In genomic region chr1:208709981-208710380, GRCh38 we compare ENCODE assay signal across 33 cellular contexts.
"Had no signal": no experiment of that assay in that cellular context is flagged by ENCODE, and none has a peak within 500 bp of the region (broad histone marks: within the 10 kb centered on the region; RNA-seq: fewer than 3 reads in every experiment).

No MANE protein-coding gene starts in this region.

- H3K36me3 ChIP-seq: ascending aorta, gastrocnemius medialis, heart left ventricle, WERI-Rb-1 had no signal

- H3K9me3 ChIP-seq: ascending aorta, gastrocnemius medialis had no signal

- H3K9me3 Mint-ChIP-seq: activated CD4-positive, alpha-beta memory T cell treated with anti-CD3 and anti-CD28 coated beads for 36 hours; activated CD4-positive, alpha-beta T cell treated with anti-CD3 and anti-CD28 coated beads, Interleukin-2, amount 10 ng/mL, durations not matched to agents 24 days and 14 days; activated naive CD4-positive, alpha-beta T cell treated with anti-CD3 and anti-CD28 coated beads, Interleukin-2, amount 50 U/mL, for 72 hours; activated naive CD8-positive, alpha-beta T cell treated with anti-CD3 and anti-CD28 coated beads, Interleukin-2, amount 10 ng/mL, durations not matched to agents 7 days and 5 days; activated T-cell treated with anti-CD3 and anti-CD28 coated beads, Interleukin-2, amount 50 U/mL, for 24 hours; central memory CD8-positive, alpha-beta T cell; T-helper 2 cell treated with Interferon-gamma antibody and Interleukin-4, amounts not matched to agents 5 μg/mL and 100 μg/mL, for 36 hours had no signal

- ATAC-seq: activated CD4-positive, alpha-beta T cell treated with anti-CD3 and anti-CD28 coated beads for 36 hours; activated CD4-positive, CD25-positive, alpha-beta regulatory T cell treated with anti-CD3 and anti-CD28 coated beads, Interleukin-2, amount 50 U/mL, for 24 hours; activated CD8-positive, alpha-beta T cell treated with anti-CD3 and anti-CD28 coated beads, Interleukin-2, amount 10 ng/mL, durations not matched to agents 7 days and 5 days; activated naive CD4-positive, alpha-beta T cell treated with anti-CD3 and anti-CD28 coated beads, Interleukin-2, amount 50 U/mL, for 72 hours; activated T-cell treated with anti-CD3 and anti-CD28 coated beads, Interleukin-2, amount 50 U/mL, for 72 hours; esophagus mucosa; foreskin keratinocyte; gastrocnemius medialis; heart left ventricle; T-helper 17 cell had no signal

- H3K4me1 Mint-ChIP-seq: activated B cell treated with CpG ODN at 0.5 μM for 24 hours; activated CD4-positive, alpha-beta T cell treated with anti-CD3 and anti-CD28 coated beads for 36 hours; activated CD4-positive, alpha-beta T cell treated with anti-CD3 and anti-CD28 coated beads, Interleukin-2, amount 10 ng/mL, durations not matched to agents 24 days and 14 days; activated naive CD4-positive, alpha-beta T cell treated with anti-CD3 and anti-CD28 coated beads, Interleukin-2, amount 10 ng/mL, durations not matched to agents 7 days and 5 days; activated naive CD8-positive, alpha-beta T cell treated with anti-CD3 and anti-CD28 coated beads, Interleukin-2, amount 10 ng/mL, durations not matched to agents 7 days and 5 days; brain; central memory CD8-positive, alpha-beta T cell; endodermal cell; T-helper 17 cell had no signal

- DNase-seq: activated B cell treated with CpG ODN at 0.5 μM for 24 hours; activated CD4-positive, alpha-beta memory T cell treated with anti-CD3 and anti-CD28 coated beads for 36 hours; activated CD4-positive, alpha-beta T cell treated with anti-CD3 and anti-CD28 coated beads for 36 hours; activated CD4-positive, alpha-beta T cell treated with anti-CD3 and anti-CD28 coated beads, Interleukin-2, amount 10 ng/mL, durations not matched to agents 24 days and 14 days; activated CD8-positive, alpha-beta memory T cell treated with anti-CD3 and anti-CD28 coated beads, Interleukin-2, amount 50 U/mL, for 48 hours; activated CD8-positive, alpha-beta T cell treated with anti-CD3 and anti-CD28 coated beads, Interleukin-2, amount 10 ng/mL, durations not matched to agents 7 days and 5 days; activated gamma-delta T cell; activated naive CD4-positive, alpha-beta T cell; activated naive CD4-positive, alpha-beta T cell treated with anti-CD3 and anti-CD28 coated beads, Interleukin-2, amount 10 ng/mL, durations not matched to agents 7 days and 5 days; activated naive CD8-positive, alpha-beta T cell treated with anti-CD3 and anti-CD28 coated beads, Interleukin-2, amount 10 ng/mL, durations not matched to agents 7 days and 5 days; activated T-cell treated with anti-CD3 and anti-CD28 coated beads for 4 hours; activated T-cell treated with anti-CD3 and anti-CD28 coated beads, Interleukin-2, amount 50 U/mL, for 24 hours; activated T-cell treated with anti-CD3 and anti-CD28 coated beads, Interleukin-2, amount 50 U/mL, for 72 hours; dorsolateral prefrontal cortex; effector memory CD4-positive, alpha-beta T cell; endodermal cell; foreskin keratinocyte; gastrocnemius medialis; glutamatergic neuron; heart left ventricle; T-helper 1 cell; T-helper 17 cell; T1000; WERI-Rb-1 had no signal

- H3K27me3 ChIP-seq: ascending aorta, dorsolateral prefrontal cortex, gastrocnemius medialis, heart left ventricle had no signal

- H3K27ac Mint-ChIP-seq: activated B cell treated with CpG ODN at 0.5 μM for 24 hours; activated CD4-positive, alpha-beta memory T cell treated with anti-CD3 and anti-CD28 coated beads for 36 hours; activated CD4-positive, alpha-beta T cell treated with anti-CD3 and anti-CD28 coated beads for 36 hours; activated CD4-positive, alpha-beta T cell treated with anti-CD3 and anti-CD28 coated beads, Interleukin-2, amount 10 ng/mL, durations not matched to agents 24 days and 14 days; activated CD8-positive, alpha-beta T cell treated with anti-CD3 and anti-CD28 coated beads, Interleukin-2, amount 10 ng/mL, durations not matched to agents 7 days and 5 days; activated naive CD4-positive, alpha-beta T cell treated with anti-CD3 and anti-CD28 coated beads, Interleukin-2, amount 10 ng/mL, durations not matched to agents 7 days and 5 days; activated naive CD4-positive, alpha-beta T cell treated with anti-CD3 and anti-CD28 coated beads, Interleukin-2, amount 50 U/mL, for 72 hours; activated naive CD8-positive, alpha-beta T cell treated with anti-CD3 and anti-CD28 coated beads, Interleukin-2, amount 10 ng/mL, durations not matched to agents 7 days and 5 days; activated T-cell treated with anti-CD3 and anti-CD28 coated beads, Interleukin-2, amount 50 U/mL, for 24 hours; activated T-cell treated with anti-CD3 and anti-CD28 coated beads, Interleukin-2, amount 50 U/mL, for 72 hours; brain; dendritic cell treated with granulocyte-macrophage colony-stimulating factor and Interleukin-4, amounts not matched to agents 40 ng/mL and 50 ng/mL, for 4 days; endodermal cell; T-helper 17 cell; T-helper 2 cell treated with Interferon-gamma antibody and Interleukin-4, amounts not matched to agents 5 μg/mL and 100 μg/mL, for 36 hours had no signal

- H3K27me3 Mint-ChIP-seq: activated B cell treated with CpG ODN at 0.5 μM for 24 hours; activated CD4-positive, alpha-beta memory T cell treated with anti-CD3 and anti-CD28 coated beads for 36 hours; activated CD4-positive, alpha-beta T cell treated with anti-CD3 and anti-CD28 coated beads for 36 hours; activated CD4-positive, alpha-beta T cell treated with anti-CD3 and anti-CD28 coated beads, Interleukin-2, amount 10 ng/mL, durations not matched to agents 24 days and 14 days; activated naive CD4-positive, alpha-beta T cell treated with anti-CD3 and anti-CD28 coated beads, Interleukin-2, amount 10 ng/mL, durations not matched to agents 7 days and 5 days; activated naive CD8-positive, alpha-beta T cell treated with anti-CD3 and anti-CD28 coated beads, Interleukin-2, amount 10 ng/mL, durations not matched to agents 7 days and 5 days; activated T-cell treated with anti-CD3 and anti-CD28 coated beads, Interleukin-2, amount 50 U/mL, for 24 hours; brain; central memory CD8-positive, alpha-beta T cell; dendritic cell treated with granulocyte-macrophage colony-stimulating factor and Interleukin-4, amounts not matched to agents 40 ng/mL and 50 ng/mL, for 4 days; T-helper 17 cell had no signal

- H3K4me3 Mint-ChIP-seq: activated B cell treated with CpG ODN at 0.5 μM for 24 hours; activated CD4-positive, alpha-beta memory T cell treated with anti-CD3 and anti-CD28 coated beads for 36 hours; activated CD4-positive, alpha-beta T cell treated with anti-CD3 and anti-CD28 coated beads for 36 hours; activated CD4-positive, alpha-beta T cell treated with anti-CD3 and anti-CD28 coated beads, Interleukin-2, amount 10 ng/mL, durations not matched to agents 24 days and 14 days; activated CD8-positive, alpha-beta T cell treated with anti-CD3 and anti-CD28 coated beads, Interleukin-2, amount 10 ng/mL, durations not matched to agents 7 days and 5 days; activated naive CD4-positive, alpha-beta T cell treated with anti-CD3 and anti-CD28 coated beads, Interleukin-2, amount 10 ng/mL, durations not matched to agents 7 days and 5 days; activated naive CD8-positive, alpha-beta T cell treated with anti-CD3 and anti-CD28 coated beads, Interleukin-2, amount 10 ng/mL, durations not matched to agents 7 days and 5 days; activated T-cell treated with anti-CD3 and anti-CD28 coated beads, Interleukin-2, amount 50 U/mL, for 24 hours; activated T-cell treated with anti-CD3 and anti-CD28 coated beads, Interleukin-2, amount 50 U/mL, for 72 hours; brain; central memory CD8-positive, alpha-beta T cell; dendritic cell treated with granulocyte-macrophage colony-stimulating factor and Interleukin-4, amounts not matched to agents 40 ng/mL and 50 ng/mL, for 4 days; endodermal cell; T-helper 17 cell; T-helper 2 cell treated with Interferon-gamma antibody and Interleukin-4, amounts not matched to agents 5 μg/mL and 100 μg/mL, for 36 hours had no signal

- H3K36me3 Mint-ChIP-seq: activated CD4-positive, alpha-beta memory T cell treated with anti-CD3 and anti-CD28 coated beads for 36 hours; activated naive CD4-positive, alpha-beta T cell treated with anti-CD3 and anti-CD28 coated beads, Interleukin-2, amount 10 ng/mL, durations not matched to agents 7 days and 5 days; activated naive CD4-positive, alpha-beta T cell treated with anti-CD3 and anti-CD28 coated beads, Interleukin-2, amount 50 U/mL, for 72 hours; activated naive CD8-positive, alpha-beta T cell treated with anti-CD3 and anti-CD28 coated beads, Interleukin-2, amount 10 ng/mL, durations not matched to agents 7 days and 5 days; brain had no signal

- H3K4me3 ChIP-seq: ascending aorta, coronary artery, dorsolateral prefrontal cortex, gastrocnemius medialis, heart left ventricle had no signal
